ENCODE assay signal across 7 cellular contexts in genomic region chr6:35729349-35729678, GRCh38. TPM values are rescaled to one million over a fixed set of nuclear protein-coding genes. Genes with fewer than 3 reads are reported as not detected.
DNase-seq lines count a peak whose midpoint lies in the region; ATAC-seq, FAIRE-seq and TF ChIP-seq lines count a peak whose summit lies in the region.
"Had no signal": no experiment of that assay in that cellular context is flagged by ENCODE, and none has a peak within 500 bp of the region (broad histone marks: within the 10 kb centered on the region; RNA-seq: fewer than 3 reads in every experiment).

No MANE protein-coding gene starts in this region.

- peak overlapping the region; percentile 3 for H3K4me3 Mint-ChIP-seq in progenitor cell of endocrine pancreas (ENCODE audit: low read depth)

- TF ChIP-seq POLR2A in IMR-90 (IDR thresholded peaks at IDR 0.05; ENCODE audit: low read depth, low read length): no peak
- TF ChIP-seq POLR2A in breast epithelium (IDR thresholded peaks at IDR 0.05): no peak

- no peak overlapping the region for H3K56ac ChIP-seq in IMR-90 (ENCODE audit: extremely low read depth, insufficient read depth, low read length)

- no peaks in the 10 kb centered on the region for H3K9me3 ChIP-seq in IMR-90 (ENCODE audit: control insufficient read depth, insufficient read depth, low read length)
- no peaks in the 10 kb centered on the region for H3K9me3 ChIP-seq in breast epithelium

- no peaks in the 10 kb centered on the region for H3K79me1 ChIP-seq in IMR-90 (ENCODE audit: low read depth in 1 of 2, low read length in 2 of 2)

- H2BK20ac ChIP-seq in IMR-90 (ENCODE audit: low read depth, low read length): no peak overlapping the region; the same call in 1 of the 2 replicates

- H3K18ac ChIP-seq in IMR-90 (ENCODE audit: low read depth, low read length): no peak overlapping the region

- no peaks in the 10 kb centered on the region for H3K27me3 ChIP-seq in IMR-90 (ENCODE audit: control insufficient read depth, insufficient read depth, low read length)
- no peaks in the 10 kb centered on the region for H3K27me3 ChIP-seq in breast epithelium

- no peak overlapping the region for H3K27ac Mint-ChIP-seq in progenitor cell of endocrine pancreas

- POLR2A ChIA-PET in IMR-90 (lab: Charles Lee; ENCODE audit: unreplicated experiment): no interaction called here

- H3K9me1 ChIP-seq in IMR-90 (ENCODE audit: insufficient read depth, low read length): peaks cover 12% of the 10 kb centered on the region

- H4K5ac ChIP-seq in IMR-90 (ENCODE audit: low read depth, low read length): no peak overlapping the region

- no peak overlapping the region for H3K9ac ChIP-seq in IMR-90 (ENCODE audit: low read depth, low read length)

- H2AFZ ChIP-seq in IMR-90 (replicated peaks; ENCODE audit: low read length, poor library complexity): no peak overlapping the region

- H2BK120ac ChIP-seq in IMR-90 (ENCODE audit: low read depth, low read length): 0 out of 2 replicates have a peak overlapping the region, but pooled peaks have one; percentile 7

- DNase-seq in IMR-90 (no peak), breast epithelium (ENCODE audit: low spot score in 2 of 2) (peak in 1 of 2 donors; percentile 34), progenitor cell of endocrine pancreas (ENCODE audit: low spot score, unreplicated experiment) (no peak), D721Med (ENCODE audit: insufficient read length, low spot score) (no peak), NCI-H526 (lab: John Stamatoyannopoulos, UW) (no peak)
- no peak for DNase-seq in stimulated activated CD4-positive, alpha-beta T cell treated with anti-CD3 and anti-CD28 coated beads, Interleukin-1b, Interleukin-23, amount 100 ng/mL, for 48 hours
- DNase-seq: NCI-H226 had no signal

- H3K36me3 ChIP-seq in IMR-90 (ENCODE audit: control insufficient read depth, insufficient read depth, low read length) (no peaks in the 10 kb centered on the region), breast epithelium (no peaks in the 10 kb centered on the region)

- ATAC-seq in IMR-90 (ENCODE audit: low read depth): no peak

- H3K27me3 Mint-ChIP-seq in progenitor cell of endocrine pancreas: peaks cover 42% of the 10 kb centered on the region

- H3K4me2 ChIP-seq in IMR-90 (ENCODE audit: low read depth, low read length): no peak overlapping the region

- H3K27ac ChIP-seq in IMR-90 (ENCODE audit: insufficient read depth, low read length) (no peak overlapping the region), breast epithelium (peak overlapping the region; percentile 99 to 100)

- H3K4me3 ChIP-seq in IMR-90 (ENCODE audit: insufficient read depth, low read depth, low read length) (no peak overlapping the region), breast epithelium (peak overlapping the region in 2 of 3 donors; percentile 57 to 77)

- H3K4me1 ChIP-seq in IMR-90 (ENCODE audit: control insufficient read depth, insufficient read depth, low read length) (peaks cover 16% of the 10 kb centered on the region), breast epithelium (peaks cover 56 to 62% of the 10 kb centered on the region in 2 donors)

- H3K4me1 Mint-ChIP-seq in progenitor cell of endocrine pancreas (ENCODE audit: low read depth): peaks cover 24% of the 10 kb centered on the region

- no peaks in the 10 kb centered on the region for H3K36me3 Mint-ChIP-seq in progenitor cell of endocrine pancreas (ENCODE audit: insufficient read depth)

- H2AK9ac ChIP-seq in IMR-90 (replicated peaks; ENCODE audit: low read depth, low read length, poor library complexity): no peak overlapping the region

- H2BK5ac ChIP-seq in IMR-90 (ENCODE audit: low read depth, low read length, poor library complexity, severe bottlenecking): no peak overlapping the region

- H4K20me1 ChIP-seq in IMR-90 (ENCODE audit: insufficient read depth, low read length): no peaks in the 10 kb centered on the region

- peak overlapping the region; percentile 17; the same call in 1 of the 2 replicates for H2AK5ac ChIP-seq in IMR-90 (ENCODE audit: low read depth, low read length)

- CTCF ChIA-PET in IMR-90 (lab: Yijun Ruan, JAX): no interaction called here

- dilution Hi-C loops in IMR-90 (cut with HindIII; ENCODE audit: low sequenced_read_pairs, unreplicated experiment): no loop called here

- H2BK15ac ChIP-seq in IMR-90 (ENCODE audit: low read depth, low read length): no peak overlapping the region; the same call in 2 of the 3 replicates

- in situ Hi-C loops in IMR-90 (cut with MboI; ENCODE audit: low sequenced_read_pairs): loop anchor here (5.0 to 25.0 kb wide), 2 partner anchors 37 to 417 kb away; no protein-coding TSS in a partner anchor

- intact Hi-C loops in IMR-90 (cut with micrococcal nuclease) (no loop called here), breast epithelium (cut with DNase I; ENCODE audit: low total_unique reads) (no loop called here)

- H3K23ac ChIP-seq in IMR-90 (ENCODE audit: low read depth, low read length): no peak overlapping the region

- WGBS in IMR-90 (ENCODE audit: extremely low coverage in 2 of 2, insufficient read length in 1 of 2), 2 experiments: 87% methylated on average over 3 of the region's 3 CpGs; no CpG with 5 or more reads in 1 of the 2 experiments

- no peak overlapping the region for H3K14ac ChIP-seq in IMR-90 (replicated peaks; ENCODE audit: low read depth, low read length)

- no peaks in the 10 kb centered on the region for H3K9me3 Mint-ChIP-seq in progenitor cell of endocrine pancreas (ENCODE audit: low read depth)

- H4K8ac ChIP-seq in IMR-90 (ENCODE audit: low read depth in 2 of 2, low read length in 2 of 2): no peak overlapping the region

- no peak overlapping the region for H4K91ac ChIP-seq in IMR-90 (ENCODE audit: insufficient read depth, low read depth, low read length)

- no peak overlapping the region for H3K4ac ChIP-seq in IMR-90 (ENCODE audit: low read depth, low read length)

- TF ChIP-seq CTCF in IMR-90 (conservative IDR thresholded peaks at IDR 0.05; ENCODE audit: low read depth, low read length) (no peak), breast epithelium (IDR thresholded peaks at IDR 0.05) (no peak), progenitor cell of endocrine pancreas (IDR thresholded peaks at IDR 0.05; ENCODE audit: unreplicated experiment) (no peak), D721Med (IDR thresholded peaks at IDR 0.05; ENCODE audit: insufficient read depth, missing control alignments) (no peak)

- no peak for TF ChIP-seq RAD21 in IMR-90 (IDR thresholded peaks at IDR 0.05; ENCODE audit: low read length)

- no peak for FAIRE-seq in D721Med (lab: Jason Lieb, UNC)

- no TSS peak for BruUV-seq in IMR-90 (replicated peaks; lab: Mats Ljungman, UMichigan)

TF ChIP-seq in IMR-90, 13 proteins besides CTCF, POLR2A, EP300 and RAD21 (continues in another document):
- TF ChIP-seq RFX5 (IDR thresholded peaks at IDR 0.05; ENCODE audit: low read depth, low read length) (no peak), MAFK (IDR thresholded peaks at IDR 0.05; ENCODE audit: low read depth, low read length) (no peak), USF2 (IDR thresholded peaks at IDR 0.05; ENCODE audit: low read depth, low read length) (no peak), BHLHE40 (IDR thresholded peaks at IDR 0.05; ENCODE audit: low read depth, low read length) (no peak), MAZ (IDR thresholded peaks at IDR 0.05; ENCODE audit: borderline replicate concordance, low read depth, low read length) (no peak), MXI1 (IDR thresholded peaks at IDR 0.05; ENCODE audit: borderline replicate concordance, low read depth, low read length) (no peak), CHD1 (IDR thresholded peaks at IDR 0.05; ENCODE audit: low read depth, low read length) (no peak), ELK1 (IDR thresholded peaks at IDR 0.05; ENCODE audit: borderline replicate concordance, low read depth, low read length) (no peak)

RNA-seq across cellular contexts. Expression of gene ARMC12, which starts 7.5 kb away (rescaled TPM):
- total RNA-seq in IMR-90 (2012; rRNA removed) (0.18 and 0.28 TPM in 2 replicates), breast epithelium (1 to 10 TPM in 1 of 3 donors, under 1 TPM in 2; 0.29 to 1.4 (median 0.33) TPM), progenitor cell of endocrine pancreas (0.36 and 0.98 TPM in 2 replicates)
- 0.56 and 0.74 TPM in 2 replicates for polyA plus RNA-seq in IMR-90 (2012; rRNA removed)
- 0.16 and 0.30 TPM in 2 replicates for polyA plus RNA-seq in IMR-90 (2012; cell fraction: cytosol; rRNA removed)
- 6.9 and 8.4 TPM in 2 replicates for polyA plus RNA-seq in IMR-90 (2012; cell fraction: nucleus; rRNA removed; ENCODE audit: low replicate concordance)

RNA-seq across cellular contexts. Expression of gene FKBP5, which starts 40.6 kb away (rescaled TPM):
- 7.0 and 10.0 TPM in 2 replicates for total RNA-seq in IMR-90 (2012; rRNA removed)
- 5.6 and 6.8 TPM in 2 replicates for polyA plus RNA-seq in IMR-90 (2012; rRNA removed)
- 1.2 and 2.7 TPM in 2 replicates for polyA plus RNA-seq in IMR-90 (2012; cell fraction: cytosol; rRNA removed)
- polyA plus RNA-seq in IMR-90 (2012; cell fraction: nucleus; rRNA removed; ENCODE audit: low replicate concordance): 0.62 and 3.4 TPM in 2 replicates
- 100 to 1,000 TPM; 167 to 970 (median 266) TPM for total RNA-seq in breast epithelium
- 5.9 and 6.9 TPM in 2 replicates for total RNA-seq in progenitor cell of endocrine pancreas

RNA-seq across cellular contexts. Expression of gene CLPSL2, which starts 47.1 kb away (rescaled TPM):
- total RNA-seq in IMR-90 (2012; rRNA removed) (not detected in 2 replicates), breast epithelium (1 to 10 TPM in 1 of 3 donors, not detected in 2; 2.3 TPM), progenitor cell of endocrine pancreas (not detected in 2 replicates)
- polyA plus RNA-seq in IMR-90 (2012; rRNA removed): not detected in 2 replicates
- 0.76 TPM in 1 of 2 replicates, not detected in the other for polyA plus RNA-seq in IMR-90 (2012; cell fraction: cytosol; rRNA removed)
- polyA plus RNA-seq in IMR-90 (2012; cell fraction: nucleus; rRNA removed; ENCODE audit: low replicate concordance): not detected in 2 replicates

RNA-seq across cellular contexts. Expression of gene CLPSL1, which starts 51.5 kb away (rescaled TPM):
- not detected in 2 replicates for total RNA-seq in IMR-90 (2012; rRNA removed)
- polyA plus RNA-seq in IMR-90 (2012; rRNA removed): not detected in 2 replicates
- polyA plus RNA-seq in IMR-90 (2012; cell fraction: cytosol; rRNA removed): not detected in 2 replicates
- polyA plus RNA-seq in IMR-90 (2012; cell fraction: nucleus; rRNA removed; ENCODE audit: low replicate concordance): not detected in 2 replicates
- 1 to 10 TPM in 1 of 3 donors, not detected in 2; 1.3 TPM for total RNA-seq in breast epithelium
- total RNA-seq in progenitor cell of endocrine pancreas: not detected in 2 replicates

Comparison
In these comparisons a context has a peak if more than half of its experiments do, and no peak if none do; other contexts are left out.
1. RNA of gene FKBP5, which starts 40.6 kb away (total RNA-seq): 167 to 970 TPM in breast epithelium; 7.0 to 10.0 TPM in IMR-90 and 5.9 to 6.9 TPM in progenitor cell of endocrine pancreas; every median in the first group is over 10 times any median in the second.